Comparison of ENCODE assay signal across 20 cellular contexts in genomic region chr12:107122452-107122958, GRCh38.
"Had no signal": no experiment of that assay in that cellular context is flagged by ENCODE, and none has a peak within 500 bp of the region (broad histone marks: within the 10 kb centered on the region; RNA-seq: fewer than 3 reads in every experiment).

No MANE protein-coding gene starts in this region.

- DNase-seq: colonic mucosa; dermis blood vessel endothelial cell; erythroblast; foreskin keratinocyte; left ventricle myocardium inferior; lower lobe of right lung; midbrain; nucleus accumbens; ovary; sigmoid colon; stimulated activated CD4-positive, alpha-beta T cell treated with anti-CD3 and anti-CD28 coated beads, Interleukin-2, amount 100 ng/mL, for 48 hours; tibial artery; upper lobe of left lung; uterus had no signal

- H3K4me2 ChIP-seq: neural progenitor cell had no signal

- H3K4me3 ChIP-seq: colonic mucosa, left ventricle myocardium inferior, lower lobe of right lung, neural progenitor cell, ovary, right atrium auricular region, sigmoid colon, skin epidermis, tibial artery, upper lobe of left lung, uterus had no signal

- H3K36me3 ChIP-seq: colonic mucosa, left ventricle myocardium inferior, lower lobe of right lung, neural progenitor cell, ovary, right atrium auricular region, sigmoid colon, tibial artery, upper lobe of left lung, uterus had no signal

- H3K9ac ChIP-seq: neural progenitor cell had no signal

- H3K9me3 ChIP-seq: colonic mucosa, left ventricle myocardium inferior, lower lobe of right lung, ovary, right atrium auricular region, sigmoid colon, tibial artery, upper lobe of left lung, uterus had no signal

- H3K36me3 Mint-ChIP-seq: memory B cell; natural killer cell treated with Interleukin-12 subunit alpha and Interleukin-12 subunit beta and Interleukin-15 and Interleukin-18, amount 100 ng/mL, for 72 hours; neural progenitor cell had no signal

- H3K27me3 ChIP-seq: colonic mucosa, neural progenitor cell, ovary, right atrium auricular region, upper lobe of left lung, uterus had no signal

- H3K27ac ChIP-seq: colonic mucosa, foreskin keratinocyte, left ventricle myocardium inferior, lower lobe of right lung, neural progenitor cell, ovary, right atrium auricular region, sigmoid colon, skin epidermis, tibial artery, upper lobe of left lung, uterus had no signal

- H2AFZ ChIP-seq: neural progenitor cell had no signal

- H3K4me1 Mint-ChIP-seq: memory B cell had no signal

- ATAC-seq: foreskin keratinocyte; lower lobe of right lung; natural killer cell treated with Interleukin-12 subunit alpha and Interleukin-12 subunit beta and Interleukin-15 and Interleukin-18, amount 100 ng/mL, for 72 hours had no signal

- H3K4me3 Mint-ChIP-seq: memory B cell; natural killer cell treated with Interleukin-12 subunit alpha and Interleukin-12 subunit beta and Interleukin-15 and Interleukin-18, amount 100 ng/mL, for 72 hours; neural progenitor cell; stimulated activated naive CD8-positive, alpha-beta T cell treated with anti-CD3 and anti-CD28 coated beads, Interleukin-15, Interleukin-2, amounts not matched to agents 100 ng/mL and 50 ng/mL, for 24 hours had no signal

- H3K9me3 Mint-ChIP-seq: memory B cell; natural killer cell treated with Interleukin-12 subunit alpha and Interleukin-12 subunit beta and Interleukin-15 and Interleukin-18, amount 100 ng/mL, for 72 hours; neural progenitor cell; stimulated activated naive CD8-positive, alpha-beta T cell treated with anti-CD3 and anti-CD28 coated beads, Interleukin-15, Interleukin-2, amounts not matched to agents 100 ng/mL and 50 ng/mL, for 24 hours had no signal

- H3K27ac Mint-ChIP-seq: memory B cell; natural killer cell treated with Interleukin-12 subunit alpha and Interleukin-12 subunit beta and Interleukin-15 and Interleukin-18, amount 100 ng/mL, for 72 hours; neural progenitor cell; stimulated activated naive CD8-positive, alpha-beta T cell treated with anti-CD3 and anti-CD28 coated beads, Interleukin-15, Interleukin-2, amounts not matched to agents 100 ng/mL and 50 ng/mL, for 24 hours had no signal

- H3K4me1 ChIP-seq: colonic mucosa, foreskin keratinocyte, left ventricle myocardium inferior, lower lobe of right lung, right atrium auricular region, sigmoid colon, tibial artery, upper lobe of left lung, uterus had no signal
